ENCODE assay signal across 8 cellular contexts in genomic region chr12:10215451-10215850, GRCh38. TPM values are rescaled to one million over a fixed set of nuclear protein-coding genes. Genes with fewer than 3 reads are reported as not detected.
DNase-seq lines count a peak whose midpoint lies in the region; ATAC-seq and TF ChIP-seq lines count a peak whose summit lies in the region.

No MANE protein-coding gene starts in this region.

- no peaks in the 10 kb centered on the region for H3K9me2 ChIP-seq in OCI-LY1 (ENCODE audit: low read depth, low read length)

- H3K4me3 ChIP-seq in OCI-LY1 (ENCODE audit: low read depth, low read length, poor library complexity, severe bottlenecking) (peak overlapping the region; percentile 92), osteoblast (ENCODE audit: insufficient read depth, low read length) (peak overlapping the region; percentile 80)

- H3K4me2 ChIP-seq in OCI-LY1 (ENCODE audit: low read length) (peak overlapping the region; percentile 82), osteoblast (ENCODE audit: insufficient read depth, low read length) (peak overlapping the region; percentile 93)

- no peaks in the 10 kb centered on the region for H3F3A ChIP-seq in OCI-LY1 (ENCODE audit: insufficient read depth, low read length)

- H3K4me3 Mint-ChIP-seq in CD4-positive, alpha-beta T cell = peak overlapping the region; percentile 95
- peak overlapping the region; percentile 100 for H3K4me3 Mint-ChIP-seq in endothelial cell (ENCODE audit: unreplicated experiment)

- no peaks in the 10 kb centered on the region for H3K9me3 ChIP-seq in CD4-positive, alpha-beta T cell (ENCODE audit: control insufficient read depth, low read length)
- no peaks in the 10 kb centered on the region for H3K9me3 ChIP-seq in OCI-LY1 (ENCODE audit: low read length)
- H3K9me3 ChIP-seq in osteoblast (ENCODE audit: low read depth, low read length) = no peaks in the 10 kb centered on the region

- H3K27ac Mint-ChIP-seq in CD4-positive, alpha-beta T cell = peak overlapping the region; percentile 98
- H3K27ac Mint-ChIP-seq in endothelial cell (ENCODE audit: unreplicated experiment) = peak overlapping the region; percentile 100

- intact Hi-C loops in CD4-positive, alpha-beta T cell (cut with DNase I, micrococcal nuclease) = loop anchor here (10.0 kb wide), 3 partner anchors 149 to 561 kb away; partner anchors contain the start of gene CLEC2B (in 1 of the 2)

- POLR2A ChIA-PET in CD4-positive, alpha-beta T cell (lab: Charles Lee) = no interaction called here

- H2AFZ ChIP-seq in OCI-LY1 (ENCODE audit: low read length) (no peak overlapping the region), osteoblast (ENCODE audit: low read length) (no peak overlapping the region)

- peaks cover 24% of the 10 kb centered on the region for H3K4me1 ChIP-seq in OCI-LY1 (ENCODE audit: insufficient read depth, low read length, severe bottlenecking)
- peaks cover 17% of the 10 kb centered on the region for H3K4me1 ChIP-seq in osteoblast (ENCODE audit: insufficient read depth, low read length)

- TF ChIP-seq CTCF in CD4-positive, alpha-beta T cell (IDR thresholded peaks at IDR 0.05) = no peak
- TF ChIP-seq CTCF in OCI-LY1 (IDR thresholded peaks at IDR 0.05; ENCODE audit: low read length) (no peak), endothelial cell (IDR thresholded peaks at IDR 0.05; ENCODE audit: unreplicated experiment) (no peak), osteoblast (IDR thresholded peaks at IDR 0.05; ENCODE audit: extremely low read depth, low read depth, low read length) (no peak)

- H3K9me3 Mint-ChIP-seq in CD4-positive, alpha-beta T cell = no peaks in the 10 kb centered on the region
- no peaks in the 10 kb centered on the region for H3K9me3 Mint-ChIP-seq in endothelial cell (ENCODE audit: unreplicated experiment)

- H3K36me3 ChIP-seq in OCI-LY1 (ENCODE audit: insufficient read depth, low read length) (peaks cover 41% of the 10 kb centered on the region), osteoblast (ENCODE audit: insufficient read depth, low read length) (peaks cover 9% of the 10 kb centered on the region)

- ATAC-seq in CD4-positive, alpha-beta T cell (ENCODE audit: poor library complexity) = no peak
- no peak for ATAC-seq in GM18873 (IDR thresholded peaks at IDR 0.05; ENCODE audit: low FRiP score, unreplicated experiment)
- ATAC-seq in GM19455 (IDR thresholded peaks at IDR 0.05; ENCODE audit: unreplicated experiment) = no peak

- no peak for DNase-seq in CD4-positive, alpha-beta T cell
- DNase-seq in endothelial cell (ENCODE audit: low spot score) (no peak), osteoblast (ENCODE audit: insufficient read length, low spot score, missing footprints) (no peak), RKO (ENCODE audit: low spot score) (no peak), NCI-H1436 (lab: John Stamatoyannopoulos, UW) (no peak)

- CTCF ChIA-PET in CD4-positive, alpha-beta T cell (lab: Charles Lee) = interaction anchor here (2.1 kb wide), 1 partner anchor 20 kb away, joined by 8 read pairs; no protein-coding TSS in a partner anchor

- peaks cover 31% of the 10 kb centered on the region for H3K4me1 Mint-ChIP-seq in CD4-positive, alpha-beta T cell (ENCODE audit: low read depth)
- peaks cover 23% of the 10 kb centered on the region for H3K4me1 Mint-ChIP-seq in endothelial cell (ENCODE audit: unreplicated experiment)

- H3K79me2 ChIP-seq in OCI-LY1 (ENCODE audit: insufficient read depth, low read length) = peaks cover 28% of the 10 kb centered on the region
- H3K79me2 ChIP-seq in osteoblast (ENCODE audit: insufficient read depth, low read length) = peaks cover 26% of the 10 kb centered on the region

- H3K27ac ChIP-seq in CD4-positive, alpha-beta T cell (ENCODE audit: low read depth, low read length) = no peak overlapping the region
- peak overlapping the region; percentile 94 for H3K27ac ChIP-seq in OCI-LY1 (ENCODE audit: low read depth, low read length, poor library complexity, severe bottlenecking)
- H3K27ac ChIP-seq in osteoblast (ENCODE audit: low read depth, low read length) = no peak overlapping the region

- H3K27me3 Mint-ChIP-seq in CD4-positive, alpha-beta T cell = peaks cover 6% of the 10 kb centered on the region
- peaks cover 9% of the 10 kb centered on the region for H3K27me3 Mint-ChIP-seq in endothelial cell (ENCODE audit: unreplicated experiment)

- H4K20me1 ChIP-seq in OCI-LY1 (ENCODE audit: insufficient read depth, low read length) (no peaks in the 10 kb centered on the region), osteoblast (ENCODE audit: insufficient read depth, low read length) (peaks cover 11% of the 10 kb centered on the region)

- H3K9ac ChIP-seq in OCI-LY1 (ENCODE audit: low read length) = peak overlapping the region; percentile 94

- no peaks in the 10 kb centered on the region for H3K27me3 ChIP-seq in CD4-positive, alpha-beta T cell (ENCODE audit: control insufficient read depth, insufficient read depth, low read length)
- H3K27me3 ChIP-seq in OCI-LY1 (ENCODE audit: insufficient read depth, low read length) (no peaks in the 10 kb centered on the region), osteoblast (ENCODE audit: insufficient read depth, low read length) (no peaks in the 10 kb centered on the region)

- H3K36me3 Mint-ChIP-seq in CD4-positive, alpha-beta T cell (ENCODE audit: low read depth) = peaks cover 40% of the 10 kb centered on the region
- peaks cover 6% of the 10 kb centered on the region for H3K36me3 Mint-ChIP-seq in endothelial cell (ENCODE audit: low read depth, unreplicated experiment)

RNA-seq across cellular contexts. Expression of gene GABARAPL1, which starts 2.8 kb away (rescaled TPM):
- 100 to 1,000 TPM; 267 to 276 TPM for total RNA-seq in CD4-positive, alpha-beta T cell
- total RNA-seq in endothelial cell (ENCODE audit: unreplicated experiment) (133 TPM), osteoblast (64.2 and 65.9 TPM in 2 replicates)

RNA-seq across cellular contexts. Expression of gene TMEM52B, which starts 36.6 kb away (rescaled TPM):
- not detected for total RNA-seq in CD4-positive, alpha-beta T cell
- total RNA-seq in endothelial cell (ENCODE audit: unreplicated experiment) (not detected), osteoblast (not detected in 2 replicates)

RNA-seq across cellular contexts. Expression of gene OLR1, which starts 43.5 kb away (rescaled TPM):
- total RNA-seq in CD4-positive, alpha-beta T cell = not detected
- total RNA-seq in endothelial cell (ENCODE audit: unreplicated experiment) (not detected), osteoblast (under 0.01 and 0.29 TPM in 2 replicates)
